22 cellular contexts compared by ENCODE assay signal in genomic region chr10:70760271-70760787, GRCh38. TPM values are rescaled to one million over a fixed set of nuclear protein-coding genes. Genes with fewer than 3 reads are reported as not detected.
DNase-seq lines count a peak whose midpoint lies in the region; ATAC-seq, FAIRE-seq and TF ChIP-seq lines count a peak whose summit lies in the region.
"Had no signal": no experiment of that assay in that cellular context is flagged by ENCODE, and none has a peak within 500 bp of the region (broad histone marks: within the 10 kb centered on the region; RNA-seq: fewer than 3 reads in every experiment).

No MANE protein-coding gene starts in this region.

- peaks cover 5% of the 10 kb centered on the region for H3K9me3 ChIP-seq in BLaER1
- no peaks in the 10 kb centered on the region for H3K9me3 ChIP-seq in kidney (ENCODE audit: control insufficient read depth in 1 of 2, low read length in 2 of 2)

- peak overlapping the region; percentile 48; the same call in 1 of the 2 replicates for H3K4me2 ChIP-seq in BLaER1

- no peak overlapping the region for H3K9ac ChIP-seq in BLaER1
- no peak overlapping the region for H3K9ac ChIP-seq in kidney (ENCODE audit: low read length in 2 of 2)

- DNase-seq in SK-N-DZ (ENCODE audit: low spot score) = peak; percentile 65
- peak; percentile 66 for DNase-seq in kidney
- peak; percentile 75 for DNase-seq in posterior vena cava (ENCODE audit: low spot score)
- no peak for DNase-seq in NCI-H510A treated with DMSO at 0.1 percent for 48 hours (lab: John Stamatoyannopoulos, UW)
- DNase-seq in anterior cingulate cortex (lab: John Stamatoyannopoulos, UW) = no peak
- DNase-seq: C1 segment of cervical spinal cord, DMS79, NCI-H1048, NCI-H2171 treated with DMSO at 0.1 percent for 48 hours, NCI-H446 treated with DMSO at 0.1 percent for 48 hours had no signal

- intact Hi-C loops in kidney (cut with DNase I) (loop anchor here (5.0 kb wide), 1 partner anchor 208 kb away; no protein-coding TSS in a partner anchor), posterior vena cava (cut with DNase I) (no loop called here)

- no peaks in the 10 kb centered on the region for H3K27me3 ChIP-seq in BLaER1

- ATAC-seq in HG03442 (IDR thresholded peaks at IDR 0.05; ENCODE audit: unreplicated experiment) (no peak), HG03520 (IDR thresholded peaks at IDR 0.05; ENCODE audit: unreplicated experiment) (no peak)

- H3K4me1 ChIP-seq in BLaER1 = peaks cover 48% of the 10 kb centered on the region
- peaks cover 0 to 4% of the 10 kb centered on the region in 2 donors for H3K4me1 ChIP-seq in kidney (ENCODE audit: control insufficient read depth in 1 of 2, insufficient read depth in 1 of 2, low read depth in 1 of 2, low read length in 2 of 2)

- H3K27ac ChIP-seq in BLaER1 (peak overlapping the region; percentile 40; the same call in 1 of the 2 replicates), kidney (ENCODE audit: low read depth in 2 of 2, low read length in 2 of 2) (no peak overlapping the region)
- H3K27ac ChIP-seq: HL-60, SK-N-MC had no signal

- no peak for FAIRE-seq in kidney (lab: Jason Lieb, UNC)
- FAIRE-seq: A204.1, GM12892, H54, RCC 7860 had no signal

- H3K36me3 ChIP-seq in BLaER1 (no peaks in the 10 kb centered on the region), kidney (ENCODE audit: control insufficient read depth in 1 of 2, insufficient read depth in 2 of 2, low read length in 2 of 2) (no peaks in the 10 kb centered on the region)

- no peaks in the 10 kb centered on the region for H4K20me1 ChIP-seq in BLaER1

- no peak overlapping the region for H3K4me3 ChIP-seq in BLaER1
- H3K4me3 ChIP-seq in kidney (ENCODE audit: low read length in 2 of 2) = no peak overlapping the region
- H3K4me3 ChIP-seq: SK-N-MC had no signal

- TF ChIP-seq CTCF in kidney (IDR thresholded peaks at IDR 0.05; ENCODE audit: borderline replicate concordance, extremely low read depth, insufficient read depth) = no peak

RNA-seq across cellular contexts. Expression of gene TBATA, which starts 24.8 kb away (rescaled TPM):
- polyA plus RNA-seq in SK-N-DZ (2014; cell fraction: cytosol; rRNA removed) = not detected in 2 replicates
- not detected in 2 replicates for polyA plus RNA-seq in SK-N-DZ (2014; cell fraction: nucleus; rRNA removed)
- total RNA-seq in kidney (not detected), posterior vena cava (not detected)
- 1.9 TPM for polyA plus RNA-seq in kidney (ENCODE audit: insufficient read depth, low read depth, low replicate concordance)
- total RNA-seq: HT1080, MCF 10A, Right ventricle myocardium inferior had no signal

RNA-seq across cellular contexts. Expression of gene SGPL1, which starts 55.4 kb away (rescaled TPM):
- polyA plus RNA-seq in SK-N-DZ (2014; cell fraction: cytosol; rRNA removed) = 33.1 and 35.1 TPM in 2 replicates
- polyA plus RNA-seq in SK-N-DZ (2014; cell fraction: nucleus; rRNA removed) = 27.0 and 36.4 TPM in 2 replicates
- total RNA-seq in kidney (105 TPM), posterior vena cava (10 to 100 TPM; 27.9 to 37.2 TPM)
- 13.5 TPM for polyA plus RNA-seq in kidney (ENCODE audit: insufficient read depth, low read depth, low replicate concordance)

Comparison
In these comparisons a context has a peak if more than half of its experiments do, and no peak if none do; other contexts are left out.
1. DNase-seq: peak in SK-N-DZ (single experiment), kidney (single experiment) and posterior vena cava (single experiment); none in NCI-H510A treated with DMSO at 0.1 percent for 48 hours (single experiment) and anterior cingulate cortex (0 of 58).